Comparison of ENCODE assay signal across 8 cellular contexts in the genomic region with DNA sequence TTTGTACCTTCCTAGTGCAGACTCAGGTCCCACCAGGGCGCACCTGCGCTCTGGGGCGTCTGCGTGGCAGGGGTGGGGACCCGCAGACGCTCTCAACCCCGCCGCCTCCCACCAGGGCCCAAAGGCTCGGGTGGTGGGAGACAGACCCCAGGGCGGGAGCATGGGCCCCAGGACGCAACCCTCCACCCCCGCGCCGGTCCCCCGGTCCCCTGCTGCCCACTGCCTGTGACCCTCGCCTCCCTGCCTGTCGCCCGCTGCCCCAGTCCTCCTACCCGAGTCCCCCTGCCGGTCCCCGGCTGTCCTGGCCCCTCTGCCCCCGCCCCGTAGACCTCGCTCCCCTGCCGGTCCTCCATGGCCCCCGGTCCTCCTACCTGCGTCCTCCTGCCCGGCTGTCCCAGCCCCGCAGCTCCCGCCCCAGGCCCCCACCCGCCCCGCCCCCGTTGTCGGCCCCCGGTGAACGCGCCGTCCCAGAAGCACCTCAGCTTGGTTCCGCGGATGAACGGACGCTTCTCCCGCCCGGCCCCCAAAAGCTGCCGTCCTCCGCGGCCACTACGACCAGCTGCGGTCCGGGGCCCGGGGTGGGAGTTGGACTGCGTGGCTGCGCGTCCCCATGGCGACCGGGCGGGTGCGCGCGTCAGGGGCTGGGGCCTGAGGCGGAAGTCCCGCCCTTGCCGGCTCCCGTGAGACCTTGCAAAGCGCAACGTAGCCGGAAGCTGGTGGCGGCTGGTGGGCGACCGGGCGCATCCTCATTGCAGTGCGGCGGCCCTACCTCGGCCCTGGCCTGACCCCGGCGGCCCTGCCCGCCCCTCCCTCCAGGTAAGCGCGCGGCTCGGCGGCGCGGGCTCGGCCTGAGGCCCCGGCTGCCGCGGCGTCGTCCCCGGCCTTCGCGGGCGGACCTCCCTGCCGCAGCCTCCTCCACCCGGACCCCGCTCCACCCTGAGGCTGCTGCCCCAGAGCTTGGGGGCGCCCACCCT. TPM values are rescaled to one million over a fixed set of nuclear protein-coding genes. Genes with fewer than 3 reads are reported as not detected.
DNase-seq lines count a peak whose midpoint lies in the region; ATAC-seq lines count a peak whose summit lies in the region.

A gene (plus strand): TSS at position 709 of the 974 bp plus-strand sequence. CDS start 2,768 bp downstream, outside the sequence.

- peak within 1 kb of the TSS; percentile 88 to 92 (median 91) for H3K4me3 Mint-ChIP-seq in CD4-positive, alpha-beta memory T cell

- H3K36me3 Mint-ChIP-seq in CD4-positive, alpha-beta memory T cell: peaks cover 0 to 23% of the 10 kb centered on the region in 2 donors

- peaks cover 17% of the 10 kb centered on the region for H3K36me3 ChIP-seq in CD4-positive, alpha-beta memory T cell (ENCODE audit: insufficient read depth, low read length)
- no peaks in the 10 kb centered on the region for H3K36me3 ChIP-seq in endocrine pancreas (ENCODE audit: control insufficient read depth, insufficient read depth, low read length)

- H3K4me3 ChIP-seq in CD4-positive, alpha-beta memory T cell (ENCODE audit: low read length in 2 of 2): peak within 1 kb of the TSS; percentile 68 to 84
- peak within 1 kb of the TSS; percentile 82 for H3K4me3 ChIP-seq in endocrine pancreas (ENCODE audit: control insufficient read depth, insufficient read depth, low read length)

- CTCF ChIA-PET in CD4-positive, alpha-beta memory T cell (lab: Charles Lee; ENCODE audit: partially characterized antibody): interaction anchor here (0.7 to 3.3 kb wide), 2 partner anchors 49 to 110 kb away, joined by 4 to 22 read pairs; no protein-coding TSS in a partner anchor

- peak; percentile 84 to 89 (median 87) for DNase-seq in CD4-positive, alpha-beta memory T cell
- DNase-seq in HT-29 (ENCODE audit: low spot score): peak; percentile 92
- peak; percentile 80 for DNase-seq in NK-92 treated with Interleukin-12 subunit alpha and Interleukin-12 subunit beta, amount 100 ng/mL, for 24 hours (lab: John Stamatoyannopoulos, UW)
- DNase-seq in activated CD8-positive, alpha-beta memory T cell treated with anti-CD3 and anti-CD28 coated beads for 48 hours (ENCODE audit: low read depth in 2 of 3, low spot score in 2 of 3): peak; percentile 52 to 75 (median 73)
- peak; percentile 95 for DNase-seq in mesenteric fat pad (ENCODE audit: low spot score)
- peak; percentile 78 for DNase-seq in stimulated activated CD8-positive, alpha-beta memory T cell treated with anti-CD3 and anti-CD28 coated beads, Interleukin-15, amount 100 ng/mL, for 1 hour (ENCODE audit: low read depth)

- H3K9me3 Mint-ChIP-seq in CD4-positive, alpha-beta memory T cell: no peaks in the 10 kb centered on the region

- peak within 1 kb of the TSS; percentile 85 to 94 (median 93) for H3K27ac Mint-ChIP-seq in CD4-positive, alpha-beta memory T cell

- POLR2A ChIA-PET in CD4-positive, alpha-beta memory T cell (lab: Charles Lee; ENCODE audit: partially characterized antibody): interaction anchor here (0.8 to 1.9 kb wide), 9 partner anchors 9 to 885 kb away, joined by 3 to 15 read pairs (median 5); a partner anchor contains a TSS

- no peaks in the 10 kb centered on the region for H3K9me3 ChIP-seq in CD4-positive, alpha-beta memory T cell (ENCODE audit: control insufficient read depth in 1 of 2, low read length in 2 of 2)
- H3K9me3 ChIP-seq in endocrine pancreas (ENCODE audit: control insufficient read depth, low read length): no peaks in the 10 kb centered on the region

- H3K9ac ChIP-seq in endocrine pancreas (ENCODE audit: control insufficient read depth, insufficient read depth, low read length): peak within 1 kb of the TSS; percentile 75

- H3K27me3 ChIP-seq in CD4-positive, alpha-beta memory T cell (ENCODE audit: insufficient read depth, low read length): no peaks in the 10 kb centered on the region
- H3K27me3 ChIP-seq in endocrine pancreas (ENCODE audit: control insufficient read depth, insufficient read depth, low read length): no peaks in the 10 kb centered on the region

- peaks cover 30% of the 10 kb centered on the region for H3K4me1 ChIP-seq in CD4-positive, alpha-beta memory T cell (ENCODE audit: insufficient read depth, low read length)
- H3K4me1 ChIP-seq in endocrine pancreas (ENCODE audit: control insufficient read depth, insufficient read depth, low read length): no peaks in the 10 kb centered on the region

- intact Hi-C loops in CD4-positive, alpha-beta memory T cell (cut with micrococcal nuclease): loop anchor here (1.0 kb wide), 1 partner anchor 56 kb away; a partner anchor contains a TSS

- H3K27ac ChIP-seq in CD4-positive, alpha-beta memory T cell (ENCODE audit: low read depth, low read length): peak within 1 kb of the TSS; percentile 76

- peak; percentile 77 for ATAC-seq in GM19467 (IDR thresholded peaks at IDR 0.05; ENCODE audit: unreplicated experiment)

- H3K4me1 Mint-ChIP-seq in CD4-positive, alpha-beta memory T cell: peaks cover 16 to 41% (median 24%) of the 10 kb centered on the region in 4 donors

- peaks cover 1 to 4% of the 10 kb centered on the region in 2 donors for H3K27me3 Mint-ChIP-seq in CD4-positive, alpha-beta memory T cell

RNA-seq across cellular contexts. Expression of the gene that starts here (rescaled TPM):
- total RNA-seq in CD4-positive, alpha-beta memory T cell: 100 to 1,000 TPM; 113 to 120 TPM
- polyA plus RNA-seq in CD4-positive, alpha-beta memory T cell: 10 to 100 TPM; 11.5 to 26.0 TPM
- 142 and 150 TPM in 2 replicates for total RNA-seq in HT-29 (2014; rRNA removed; shearing (Covaris generic))
- total RNA-seq in mesenteric fat pad: 60.8 TPM

Comparison
In these comparisons a context has a peak if more than half of its experiments do, and no peak if none do; other contexts are left out.
1. Peak in every context shown above with its lines: DNase-seq, ATAC-seq, H3K4me3 ChIP-seq and H3K27ac ChIP-seq.